10 cellular contexts compared by ENCODE assay signal in the genomic region with DNA sequence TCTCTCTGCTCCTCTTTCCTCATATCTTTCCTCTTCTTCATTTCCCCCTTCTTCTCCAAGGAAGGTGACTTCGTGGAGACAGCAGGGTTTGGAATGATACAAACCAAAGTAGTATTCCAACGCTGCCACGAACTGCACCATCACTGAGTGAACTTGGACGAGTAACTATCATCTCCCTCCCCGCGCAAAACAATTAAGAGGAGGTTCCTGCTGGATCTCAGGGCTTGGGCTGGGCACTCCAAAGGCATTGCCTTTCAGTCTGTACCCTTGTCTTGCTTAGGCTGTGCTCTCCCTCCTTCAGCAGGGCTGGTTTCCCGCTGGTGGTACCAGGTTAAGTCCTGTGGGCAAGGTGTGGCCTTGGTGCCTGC. TPM values are rescaled to one million over a fixed set of nuclear protein-coding genes. Genes with fewer than 3 reads are reported as not detected.
DNase-seq lines count a peak whose midpoint lies in the region; ATAC-seq and TF ChIP-seq lines count a peak whose summit lies in the region.
"Had no signal": no experiment of that assay in that cellular context is flagged by ENCODE, and none has a peak within 500 bp of the region (broad histone marks: within the 10 kb centered on the region; RNA-seq: fewer than 3 reads in every experiment).

No MANE protein-coding gene starts in this region.

- H3K27me3 Mint-ChIP-seq in T-helper 2 cell treated with Interferon-gamma antibody and Interleukin-4, amounts not matched to agents 5 μg/mL and 100 μg/mL, for 36 hours (ENCODE audit: low read depth), result peaks cover 41% of the 10 kb centered on the region
- H3K27me3 Mint-ChIP-seq in activated naive CD8-positive, alpha-beta T cell treated with anti-CD3 and anti-CD28 coated beads, Interleukin-2, amount 10 ng/mL, durations not matched to agents 7 days and 5 days, result peaks cover 42% of the 10 kb centered on the region

- peak overlapping the region; percentile 48 to 55 for H3K9ac ChIP-seq in stomach smooth muscle (ENCODE audit: low read length in 2 of 2)
- H3K9ac ChIP-seq: BLaER1 had no signal

- H3K9me3 ChIP-seq in stomach smooth muscle (ENCODE audit: control insufficient read depth in 2 of 2, low read length in 2 of 2), result no peaks in the 10 kb centered on the region
- H3K9me3 ChIP-seq: neutrophil had no signal

- no peaks in the 10 kb centered on the region for H3K9me3 Mint-ChIP-seq in T-helper 2 cell treated with Interferon-gamma antibody and Interleukin-4, amounts not matched to agents 5 μg/mL and 100 μg/mL, for 36 hours
- H3K9me3 Mint-ChIP-seq in activated naive CD8-positive, alpha-beta T cell treated with anti-CD3 and anti-CD28 coated beads, Interleukin-2, amount 10 ng/mL, durations not matched to agents 7 days and 5 days, result no peaks in the 10 kb centered on the region

- no peak overlapping the region for H3K27ac ChIP-seq in stomach smooth muscle (ENCODE audit: low read length)
- H3K27ac ChIP-seq: BLaER1, neutrophil had no signal

- H3K27ac Mint-ChIP-seq in T-helper 2 cell treated with Interferon-gamma antibody and Interleukin-4, amounts not matched to agents 5 μg/mL and 100 μg/mL, for 36 hours, result no peak overlapping the region
- H3K27ac Mint-ChIP-seq in activated naive CD8-positive, alpha-beta T cell treated with anti-CD3 and anti-CD28 coated beads, Interleukin-2, amount 10 ng/mL, durations not matched to agents 7 days and 5 days, result no peak overlapping the region

- no peak for ATAC-seq in activated naive CD8-positive, alpha-beta T cell treated with anti-CD3 and anti-CD28 coated beads, Interleukin-2, amount 10 ng/mL, durations not matched to agents 7 days and 5 days (ENCODE audit: low read depth)
- ATAC-seq in GM18870 (IDR thresholded peaks at IDR 0.05; ENCODE audit: unreplicated experiment) (no peak), sciatic nerve (no peak)

- intact Hi-C loops in sciatic nerve (cut with DNase I), result no loop called here

- H3K4me3 ChIP-seq in kidney epithelial cell (ENCODE audit: low read depth, low read length) (peak overlapping the region; percentile 44), stomach smooth muscle (ENCODE audit: low read length in 2 of 2) (peak overlapping the region; percentile 79 to 88)

- peaks cover 3% of the 10 kb centered on the region for H3K36me3 Mint-ChIP-seq in T-helper 2 cell treated with Interferon-gamma antibody and Interleukin-4, amounts not matched to agents 5 μg/mL and 100 μg/mL, for 36 hours (ENCODE audit: low read depth)
- H3K36me3 Mint-ChIP-seq in activated naive CD8-positive, alpha-beta T cell treated with anti-CD3 and anti-CD28 coated beads, Interleukin-2, amount 10 ng/mL, durations not matched to agents 7 days and 5 days, result peaks cover 5% of the 10 kb centered on the region

- no peak for DNase-seq in T-helper 2 cell treated with Interferon-gamma antibody and Interleukin-4, amounts not matched to agents 5 μg/mL and 100 μg/mL, for 36 hours (ENCODE audit: low spot score)
- DNase-seq in T-helper 2 cell (no peak), kidney epithelial cell (ENCODE audit: low read depth) (no peak), sciatic nerve (ENCODE audit: low spot score) (no peak), C1 segment of cervical spinal cord (lab: John Stamatoyannopoulos, UW) (no peak)
- no peak for DNase-seq in activated naive CD8-positive, alpha-beta T cell treated with anti-CD3 and anti-CD28 coated beads, Interleukin-2, amount 10 ng/mL, durations not matched to agents 7 days and 5 days

- peaks cover 9% of the 10 kb centered on the region for H3K27me3 ChIP-seq in kidney epithelial cell (ENCODE audit: control insufficient read depth, insufficient read depth, low read length)
- H3K27me3 ChIP-seq in stomach smooth muscle (ENCODE audit: control insufficient read depth in 1 of 2, insufficient read depth in 2 of 2, low read length in 2 of 2), result peaks cover 2 to 12% of the 10 kb centered on the region in 2 donors

- H3K4me1 Mint-ChIP-seq in T-helper 2 cell treated with Interferon-gamma antibody and Interleukin-4, amounts not matched to agents 5 μg/mL and 100 μg/mL, for 36 hours (ENCODE audit: low read depth), result peaks cover 23% of the 10 kb centered on the region
- H3K4me1 Mint-ChIP-seq in activated naive CD8-positive, alpha-beta T cell treated with anti-CD3 and anti-CD28 coated beads, Interleukin-2, amount 10 ng/mL, durations not matched to agents 7 days and 5 days, result peaks cover 27% of the 10 kb centered on the region

- POLR2A ChIA-PET in activated naive CD8-positive, alpha-beta T cell treated with anti-CD3 and anti-CD28 coated beads, Interleukin-2, amount 10 ng/mL, durations not matched to agents 7 days and 5 days (lab: Charles Lee), result no interaction called here

- H3K4me1 ChIP-seq in stomach smooth muscle (ENCODE audit: control insufficient read depth, insufficient read depth, low read length), result peaks cover 40% of the 10 kb centered on the region

- no peaks in the 10 kb centered on the region for H3K36me3 ChIP-seq in kidney epithelial cell (ENCODE audit: control insufficient read depth, insufficient read depth, low read length)
- H3K36me3 ChIP-seq in stomach smooth muscle (ENCODE audit: control insufficient read depth in 2 of 2, insufficient read depth in 2 of 2, low read length in 2 of 2), result no peaks in the 10 kb centered on the region
- H3K36me3 ChIP-seq: BLaER1, neutrophil had no signal

- TF ChIP-seq CTCF in kidney epithelial cell (IDR thresholded peaks at IDR 0.05; ENCODE audit: insufficient read depth, low read length, poor library complexity, severe bottlenecking), result no peak

- peak overlapping the region; percentile 86 for H3K4me3 Mint-ChIP-seq in T-helper 2 cell treated with Interferon-gamma antibody and Interleukin-4, amounts not matched to agents 5 μg/mL and 100 μg/mL, for 36 hours
- H3K4me3 Mint-ChIP-seq in activated naive CD8-positive, alpha-beta T cell treated with anti-CD3 and anti-CD28 coated beads, Interleukin-2, amount 10 ng/mL, durations not matched to agents 7 days and 5 days, result peak overlapping the region; percentile 79

RNA-seq across cellular contexts. Expression of gene PITX3, which starts 0.8 kb away (rescaled TPM):
- total RNA-seq in activated naive CD8-positive, alpha-beta T cell treated with anti-CD3 and anti-CD28 coated beads, Interleukin-2, amount 10 ng/mL, durations not matched to agents 7 days and 5 days, result not detected
- total RNA-seq in kidney epithelial cell, result 0.14 and 0.21 TPM in 2 replicates
- total RNA-seq in sciatic nerve, result not detected

RNA-seq across cellular contexts. Expression of gene GBF1, which starts 3.2 kb away (rescaled TPM):
- total RNA-seq in activated naive CD8-positive, alpha-beta T cell treated with anti-CD3 and anti-CD28 coated beads, Interleukin-2, amount 10 ng/mL, durations not matched to agents 7 days and 5 days, result 10 to 100 TPM; 40.1 to 40.6 TPM
- 36.7 and 40.9 TPM in 2 replicates for total RNA-seq in kidney epithelial cell
- total RNA-seq in sciatic nerve, result 39.5 TPM

RNA-seq across cellular contexts. Expression of gene ELOVL3, which starts 16.0 kb away (rescaled TPM):
- under 1 TPM in 1 of 2 experiments, not detected in 1; 0.22 TPM for total RNA-seq in activated naive CD8-positive, alpha-beta T cell treated with anti-CD3 and anti-CD28 coated beads, Interleukin-2, amount 10 ng/mL, durations not matched to agents 7 days and 5 days
- 0.55 and 1.1 TPM in 2 replicates for total RNA-seq in kidney epithelial cell
- total RNA-seq in sciatic nerve, result not detected
